ENCODE assay signal across 9 cellular contexts in the genomic region with DNA sequence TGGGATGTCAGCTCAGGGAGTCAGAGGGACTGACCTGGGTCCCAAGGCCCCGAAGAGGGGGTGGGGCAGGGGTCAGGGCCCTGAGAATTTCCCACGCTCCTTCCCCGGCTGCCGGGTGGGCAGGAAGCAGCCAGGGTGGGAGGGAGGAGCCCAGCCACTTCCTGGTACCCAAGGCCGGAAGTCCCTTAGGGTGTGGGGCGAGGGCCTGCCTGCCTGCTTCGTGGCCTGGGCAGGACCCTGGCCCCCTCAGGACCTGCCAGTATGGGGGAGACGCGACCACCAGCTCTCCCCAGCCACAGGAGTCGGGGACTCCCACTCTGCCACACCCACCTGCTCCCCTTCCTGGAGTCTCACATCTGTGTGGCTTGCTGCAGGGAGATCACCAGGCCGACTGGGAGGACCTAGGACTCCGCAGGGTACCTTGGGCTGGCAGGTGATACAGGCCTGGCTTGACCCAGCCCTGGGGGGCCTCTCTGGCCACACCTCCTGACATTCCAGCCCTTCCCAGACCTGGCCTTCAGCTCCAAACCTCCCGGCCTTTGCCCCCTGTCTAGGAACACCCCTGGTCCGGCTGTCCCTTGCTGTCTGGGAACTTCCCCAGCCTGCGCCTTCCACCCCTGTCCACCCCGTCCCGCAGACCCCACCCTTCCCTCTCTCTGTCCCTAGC. TPM values are rescaled to one million over a fixed set of nuclear protein-coding genes. Genes with fewer than 3 reads are reported as not detected.
A peak's percentile ranks its signal among the peaks of the same experiment; 100 is the strongest.
DNase-seq lines count a peak whose midpoint lies in the region; ATAC-seq, FAIRE-seq and TF ChIP-seq lines count a peak whose summit lies in the region.
"Had no signal": no experiment of that assay in that cellular context is flagged by ENCODE, and none has a peak within 500 bp of the region (broad histone marks: within the 10 kb centered on the region; RNA-seq: fewer than 3 reads in every experiment).

No MANE protein-coding gene starts in this region.

- WGBS in prostate gland = 24% methylated on average over 17 of the region's 17 CpGs

- CTCF ChIA-PET in Calu3 (lab: Charles Lee) = interaction anchor here (1.4 kb wide), 1 partner anchor 15 kb away, joined by 3 read pairs; no protein-coding TSS in a partner anchor

- H3K4me1 ChIP-seq in OCI-LY3 (ENCODE audit: low read length) (peaks cover 37% of the 10 kb centered on the region), prostate gland (replicated peaks) (peaks cover 51% of the 10 kb centered on the region)

- H4K20me1 ChIP-seq in OCI-LY3 (ENCODE audit: insufficient read depth, low read length) = peaks cover under 1% of the 10 kb centered on the region; the same call in 1 of the 2 replicates

- H3K4me1 Mint-ChIP-seq in Calu3 (ENCODE audit: low read depth, unreplicated experiment) = peaks cover 29% of the 10 kb centered on the region

- H3K27me3 Mint-ChIP-seq in Calu3 (ENCODE audit: unreplicated experiment) = no peaks in the 10 kb centered on the region

- ATAC-seq in Right ventricle myocardium inferior = peak; percentile 18
- no peak for ATAC-seq in GM21576 (IDR thresholded peaks at IDR 0.05; ENCODE audit: unreplicated experiment)

- peaks cover 19% of the 10 kb centered on the region for H3K79me2 ChIP-seq in OCI-LY3 (ENCODE audit: low read length)

- H3K36me3 ChIP-seq in OCI-LY3 (replicated peaks; ENCODE audit: low read depth, low read length) (peaks cover 32% of the 10 kb centered on the region), prostate gland (peaks cover 13 to 26% of the 10 kb centered on the region in 2 donors)

- DNase-seq in Calu3 = peak; percentile 69
- DNase-seq in H54 (ENCODE audit: insufficient read length, low spot score) = peak; percentile 63
- DNase-seq in activated gamma-delta T cell (lab: John Stamatoyannopoulos, UW) = peak; percentile 45
- peak; percentile 91 for DNase-seq in Right ventricle myocardium inferior (ENCODE audit: missing footprints)
- DNase-seq in prostate gland (ENCODE audit: low spot score) = peak; percentile 62
- no peak for DNase-seq in NAMALWA (ENCODE audit: low spot score)

- TF ChIP-seq POLR2A in H54 (IDR thresholded peaks at IDR 0.05; ENCODE audit: low read depth, low read length) (peak; percentile 25), prostate gland (IDR thresholded peaks at IDR 0.05) (peak; percentile 46)

- H3K9ac ChIP-seq in OCI-LY3 (ENCODE audit: low read length) = peak overlapping the region; percentile 77

- FAIRE-seq in H54 (lab: Jason Lieb, UNC) = no peak
- FAIRE-seq: TTC549 had no signal

- H3K4me3 ChIP-seq in OCI-LY3 (ENCODE audit: low read length) (peak overlapping the region; percentile 77), prostate gland (peak overlapping the region in 1 of 2 donors; percentile 10)

- H2AFZ ChIP-seq in OCI-LY3 (ENCODE audit: low read depth, low read length) = no peak overlapping the region

- peaks cover 89% of the 10 kb centered on the region for H3K36me3 Mint-ChIP-seq in Calu3 (ENCODE audit: insufficient read depth, unreplicated experiment)

- H3K27ac ChIP-seq in OCI-LY3 (ENCODE audit: low read length) (peak overlapping the region; percentile 89), prostate gland (peak overlapping the region; percentile 89 to 100)

- H3K9me3 Mint-ChIP-seq in Calu3 (ENCODE audit: low read depth, unreplicated experiment) = no peaks in the 10 kb centered on the region

- BruUV-seq in Calu3 (replicated peaks; lab: Mats Ljungman, UMichigan) = TSS peak; percentile 87

- H3K4me2 ChIP-seq in OCI-LY3 (ENCODE audit: low read length) = peak overlapping the region; percentile 96

- no peaks in the 10 kb centered on the region for H3K9me3 ChIP-seq in OCI-LY3 (ENCODE audit: insufficient read depth, low read length)
- H3K9me3 ChIP-seq in prostate gland = no peaks in the 10 kb centered on the region

- H3K4me3 Mint-ChIP-seq in Calu3 (ENCODE audit: low read depth, unreplicated experiment) = no peak overlapping the region

- H3K27ac Mint-ChIP-seq in Calu3 (ENCODE audit: unreplicated experiment) = peak overlapping the region; percentile 97

- intact Hi-C loops in Calu3 (cut with micrococcal nuclease; ENCODE audit: unreplicated experiment) = no loop called here
- intact Hi-C loops in Right ventricle myocardium inferior (cut with DNase I) = no loop called here
- intact Hi-C loops in prostate gland (cut with DNase I) = no loop called here

- H3K27me3 ChIP-seq in OCI-LY3 (ENCODE audit: low read depth, low read length) = no peaks in the 10 kb centered on the region
- H3K27me3 ChIP-seq in prostate gland (replicated peaks; ENCODE audit: insufficient read depth) = no peaks in the 10 kb centered on the region

- no peak for TF ChIP-seq CTCF in Calu3 (IDR thresholded peaks at IDR 0.05; ENCODE audit: unreplicated experiment)
- TF ChIP-seq CTCF in OCI-LY3 (IDR thresholded peaks at IDR 0.05; ENCODE audit: low read depth, low read length) = no peak
- no peak for TF ChIP-seq CTCF in prostate gland (IDR thresholded peaks at IDR 0.05)

RNA-seq across cellular contexts. Expression of gene CIRBP, which starts 9.8 kb away (rescaled TPM):
- 102 and 112 TPM in 2 replicates for total RNA-seq in Calu3 (2022)
- 219 TPM for total RNA-seq in Right ventricle myocardium inferior
- 100 to 1,000 TPM; 753 to 863 TPM for total RNA-seq in prostate gland

RNA-seq across cellular contexts. Expression of gene MIDN, which starts 11.0 kb away (rescaled TPM):
- total RNA-seq in Calu3 (2022) = 61.8 and 72.4 TPM in 2 replicates
- 62.8 TPM for total RNA-seq in Right ventricle myocardium inferior
- 10 to 100 TPM; 35.8 to 42.9 TPM for total RNA-seq in prostate gland

RNA-seq across cellular contexts. Expression of gene FAM174C, which starts 16.0 kb away (rescaled TPM):
- 32.9 and 34.4 TPM in 2 replicates for total RNA-seq in Calu3 (2022)
- 13.1 TPM for total RNA-seq in Right ventricle myocardium inferior
- total RNA-seq in prostate gland = 10 to 100 TPM; 95.1 to 98.7 TPM

RNA-seq across cellular contexts. Expression of gene ATP5F1D, which starts 17.8 kb away (rescaled TPM):
- total RNA-seq in Calu3 (2022) (86.6 and 91.8 TPM in 2 replicates), Right ventricle myocardium inferior (656 TPM), prostate gland (100 to 1,000 TPM; 109 to 151 TPM)

RNA-seq across cellular contexts. Expression of gene CBARP, which starts 21.5 kb away (rescaled TPM):
- total RNA-seq in Calu3 (2022) (4.2 and 5.7 TPM in 2 replicates), Right ventricle myocardium inferior (1.2 TPM), prostate gland (1 to 10 TPM in 1 of 2 donors, under 1 TPM in 1; 0.68 to 4.4 TPM)
